Comparison of ENCODE assay signal across 10 cellular contexts in the genomic region with DNA sequence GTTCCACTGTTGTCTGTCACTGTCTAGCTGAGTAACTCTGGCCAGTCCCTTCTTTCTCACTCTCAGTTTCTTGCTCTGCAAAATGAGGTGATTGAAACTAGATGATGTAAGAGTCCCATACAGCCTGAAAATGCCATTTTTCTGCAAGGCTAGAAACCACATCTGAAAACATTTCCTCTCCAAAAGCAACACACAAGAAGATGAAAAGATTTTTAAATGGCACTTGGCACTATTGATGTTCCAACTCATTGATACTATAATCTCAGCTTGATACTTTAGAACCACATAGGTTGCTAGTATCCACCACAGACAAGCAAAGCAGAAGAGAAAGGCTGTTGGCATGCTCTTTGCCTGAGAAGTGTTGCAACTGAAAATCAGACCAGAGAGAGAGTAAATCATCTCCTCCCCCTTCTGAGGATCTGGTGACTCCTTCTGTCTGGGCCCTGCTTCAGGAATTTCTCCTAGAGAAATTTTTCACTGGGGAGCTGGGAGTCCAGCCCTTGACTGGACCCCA.
A peak's percentile ranks its signal among the peaks of the same experiment; 100 is the strongest.
DNase-seq lines count a peak whose midpoint lies in the region; ATAC-seq and TF ChIP-seq lines count a peak whose summit lies in the region.
"Had no signal": no experiment of that assay in that cellular context is flagged by ENCODE, and none has a peak within 500 bp of the region (broad histone marks: within the 10 kb centered on the region; RNA-seq: fewer than 3 reads in every experiment).

No MANE protein-coding gene starts in this region.

- H3K4me1 ChIP-seq in Peyer's patch, result no peaks in the 10 kb centered on the region
- H3K4me1 ChIP-seq in OCI-LY7 (ENCODE audit: insufficient read depth, low read length, poor library complexity, severe bottlenecking), result no peaks in the 10 kb centered on the region

- ATAC-seq in GM19397 (IDR thresholded peaks at IDR 0.05; ENCODE audit: unreplicated experiment), result peak; percentile 93
- ATAC-seq in HG03039 (IDR thresholded peaks at IDR 0.05; ENCODE audit: unreplicated experiment), result peak; percentile 98

- no peaks in the 10 kb centered on the region for H3K36me3 Mint-ChIP-seq in activated naive CD4-positive, alpha-beta T cell treated with anti-CD3 and anti-CD28 coated beads, Interleukin-2, amount 10 ng/mL, durations not matched to agents 7 days and 5 days
- no peaks in the 10 kb centered on the region for H3K36me3 Mint-ChIP-seq in activated CD4-positive, alpha-beta memory T cell treated with anti-CD3 and anti-CD28 coated beads for 36 hours

- H3K27ac Mint-ChIP-seq in activated naive CD4-positive, alpha-beta T cell treated with anti-CD3 and anti-CD28 coated beads, Interleukin-2, amount 10 ng/mL, durations not matched to agents 7 days and 5 days, result no peak overlapping the region
- no peak overlapping the region for H3K27ac Mint-ChIP-seq in activated CD4-positive, alpha-beta memory T cell treated with anti-CD3 and anti-CD28 coated beads for 36 hours

- H3K27ac ChIP-seq in Peyer's patch, result no peak overlapping the region
- H3K27ac ChIP-seq in OCI-LY7 (ENCODE audit: low read depth, low read length, poor library complexity, severe bottlenecking), result no peak overlapping the region
- H3K27ac ChIP-seq: cardiac muscle cell had no signal

- no peaks in the 10 kb centered on the region for H4K20me1 ChIP-seq in OCI-LY7 (ENCODE audit: insufficient read depth, low read length)

- TF ChIP-seq CTCF in AG10803 (conservative IDR thresholded peaks at IDR 0.05; ENCODE audit: low read length) (no peak), epithelial cell of esophagus (IDR thresholded peaks at IDR 0.05; ENCODE audit: insufficient read depth, low read depth, low read length, missing control alignments) (no peak), Peyer's patch (IDR thresholded peaks at IDR 0.05) (no peak), OCI-LY7 (conservative IDR thresholded peaks at IDR 0.05; ENCODE audit: low read length) (no peak)

- H3K9me3 ChIP-seq in Peyer's patch, result no peaks in the 10 kb centered on the region
- H3K9me3 ChIP-seq in OCI-LY7 (ENCODE audit: low read length), result no peaks in the 10 kb centered on the region

- H3K4me2 ChIP-seq in OCI-LY7 (ENCODE audit: low read length), result no peak overlapping the region

- no peak overlapping the region for H3K4me3 ChIP-seq in AG10803 (ENCODE audit: low read length)
- no peak overlapping the region for H3K4me3 ChIP-seq in epithelial cell of esophagus (ENCODE audit: low read length)
- H3K4me3 ChIP-seq in Peyer's patch, result no peak overlapping the region
- H3K4me3 ChIP-seq in OCI-LY7 (ENCODE audit: low read depth, low read length, poor library complexity, severe bottlenecking), result no peak overlapping the region
- H3K4me3 ChIP-seq: cardiac muscle cell had no signal

- no peak overlapping the region for H3K4me3 Mint-ChIP-seq in activated naive CD4-positive, alpha-beta T cell treated with anti-CD3 and anti-CD28 coated beads, Interleukin-2, amount 10 ng/mL, durations not matched to agents 7 days and 5 days
- H3K4me3 Mint-ChIP-seq in activated CD4-positive, alpha-beta memory T cell treated with anti-CD3 and anti-CD28 coated beads for 36 hours, result no peak overlapping the region

- peaks cover 2% of the 10 kb centered on the region for H3K9me3 Mint-ChIP-seq in activated naive CD4-positive, alpha-beta T cell treated with anti-CD3 and anti-CD28 coated beads, Interleukin-2, amount 10 ng/mL, durations not matched to agents 7 days and 5 days
- H3K9me3 Mint-ChIP-seq in activated CD4-positive, alpha-beta memory T cell treated with anti-CD3 and anti-CD28 coated beads for 36 hours, result peaks cover 9% of the 10 kb centered on the region

- TF ChIP-seq POLR2A in Peyer's patch (IDR thresholded peaks at IDR 0.05), result no peak

- no peak overlapping the region for H2AFZ ChIP-seq in OCI-LY7 (ENCODE audit: low read length)

- H3K27me3 ChIP-seq in Peyer's patch, result no peaks in the 10 kb centered on the region
- H3K27me3 ChIP-seq: cardiac muscle cell had no signal

- CTCF ChIA-PET in activated naive CD4-positive, alpha-beta T cell treated with anti-CD3 and anti-CD28 coated beads, Interleukin-2, amount 10 ng/mL, durations not matched to agents 7 days and 5 days (lab: Charles Lee), result no interaction called here
- CTCF ChIA-PET in OCI-LY7 (lab: Charles Lee; ENCODE audit: unreplicated experiment), result no interaction called here
- CTCF ChIA-PET in activated CD4-positive, alpha-beta memory T cell treated with anti-CD3 and anti-CD28 coated beads for 36 hours (lab: Charles Lee), result no interaction called here

- DNase-seq in AG10803 (ENCODE audit: low read depth) (peak; percentile 9), epithelial cell of esophagus (ENCODE audit: low read depth) (peak; percentile 0), Peyer's patch (no peak), OCI-LY7 (ENCODE audit: low spot score) (no peak)
- DNase-seq in activated naive CD4-positive, alpha-beta T cell treated with anti-CD3 and anti-CD28 coated beads, Interleukin-2, amount 10 ng/mL, durations not matched to agents 7 days and 5 days, result no peak
- DNase-seq in activated CD4-positive, alpha-beta memory T cell treated with anti-CD3 and anti-CD28 coated beads for 36 hours, result no peak
- DNase-seq: activated CD4-positive, alpha-beta T cell treated with anti-CD3 and anti-CD28 coated beads for 48 hours had no signal

- no TSS peak for BruUV-seq in OCI-LY7 (replicated peaks; lab: Mats Ljungman, UMichigan)

- H3K9me2 ChIP-seq in OCI-LY7 (ENCODE audit: insufficient read depth, low read length), result no peaks in the 10 kb centered on the region

- POLR2A ChIA-PET in OCI-LY7 (lab: Charles Lee), result no interaction called here
- POLR2A ChIA-PET in activated CD4-positive, alpha-beta memory T cell treated with anti-CD3 and anti-CD28 coated beads for 36 hours (lab: Charles Lee), result no interaction called here

- intact Hi-C loops in OCI-LY7 (cut with micrococcal nuclease; ENCODE audit: unreplicated experiment), result no loop called here
- intact Hi-C loops in activated CD4-positive, alpha-beta memory T cell treated with anti-CD3 and anti-CD28 coated beads for 36 hours (cut with micrococcal nuclease), result no loop called here

- no peaks in the 10 kb centered on the region for H3K4me1 Mint-ChIP-seq in activated naive CD4-positive, alpha-beta T cell treated with anti-CD3 and anti-CD28 coated beads, Interleukin-2, amount 10 ng/mL, durations not matched to agents 7 days and 5 days
- H3K4me1 Mint-ChIP-seq in activated CD4-positive, alpha-beta memory T cell treated with anti-CD3 and anti-CD28 coated beads for 36 hours (ENCODE audit: low read depth), result no peaks in the 10 kb centered on the region

- H3K79me2 ChIP-seq in OCI-LY7 (ENCODE audit: insufficient read depth, low read depth, low read length), result no peaks in the 10 kb centered on the region

- H3K27me3 Mint-ChIP-seq in activated naive CD4-positive, alpha-beta T cell treated with anti-CD3 and anti-CD28 coated beads, Interleukin-2, amount 10 ng/mL, durations not matched to agents 7 days and 5 days, result no peaks in the 10 kb centered on the region
- no peaks in the 10 kb centered on the region for H3K27me3 Mint-ChIP-seq in activated CD4-positive, alpha-beta memory T cell treated with anti-CD3 and anti-CD28 coated beads for 36 hours

- no peaks in the 10 kb centered on the region for H3K36me3 ChIP-seq in Peyer's patch
- H3K36me3 ChIP-seq in OCI-LY7 (ENCODE audit: insufficient read depth, low read length), result no peaks in the 10 kb centered on the region
- H3K36me3 ChIP-seq: cardiac muscle cell had no signal

Comparison
In these comparisons a context has a peak if more than half of its experiments do, and no peak if none do; other contexts are left out.
1. DNase-seq: peak in AG10803 (single experiment) and epithelial cell of esophagus (single experiment); none in activated naive CD4-positive, alpha-beta T cell treated with anti-CD3 and anti-CD28 coated beads, Interleukin-2, amount 10 ng/mL, durations not matched to agents 7 days and 5 days (single experiment), Peyer's patch (0 of 3), OCI-LY7 (single experiment) and activated CD4-positive, alpha-beta memory T cell treated with anti-CD3 and anti-CD28 coated beads for 36 hours (single experiment).